36 cellular contexts compared by ENCODE assay signal in the genomic region with DNA sequence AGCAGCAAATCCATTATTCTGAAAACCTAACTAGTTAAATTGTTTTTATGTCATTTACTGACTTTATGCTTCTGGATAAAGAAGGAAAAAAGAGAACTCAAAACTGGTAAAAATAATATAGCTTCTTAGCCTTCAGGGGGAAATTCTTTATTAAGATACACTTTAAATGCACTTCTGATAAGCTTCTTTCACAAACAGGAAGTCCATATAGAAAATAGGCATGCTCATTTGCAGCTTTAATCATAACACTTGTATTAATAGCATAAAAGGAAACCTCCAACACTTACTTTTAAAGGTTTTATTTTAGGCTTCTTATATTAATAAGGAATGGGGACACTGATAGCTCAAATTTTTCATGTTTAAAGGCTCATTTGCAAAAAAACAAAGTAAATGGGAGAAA.
"Had no signal": no experiment of that assay in that cellular context is flagged by ENCODE, and none has a peak within 500 bp of the region (broad histone marks: within the 10 kb centered on the region; RNA-seq: fewer than 3 reads in every experiment).

No MANE protein-coding gene starts in this region.

- H3K4me3 ChIP-seq: MG63 had no signal

- H3K36me3 ChIP-seq: MG63 had no signal

- DNase-seq: Karpas-422, Kasumi-1, MG63, MM.1S, MV-4-11, NCI-H1048, NCI-H1092, NCI-H1092 treated with DMSO at 0.1 percent for 48 hours, NCI-H1105, NCI-H1105 treated with DMSO at 0.1 percent for 48 hours, NCI-H1417, NCI-H1417 treated with DMSO at 0.1 percent for 48 hours, NCI-H1436, NCI-H1436 treated with DMSO at 0.1 percent for 48 hours, NCI-H146, NCI-H1694, NCI-H1694 treated with DMSO at 0.1 percent for 48 hours, NCI-H187, NCI-H187 treated with DMSO at 0.1 percent for 48 hours, NCI-H1930, NCI-H2029, NCI-H2029 treated with DMSO at 0.1 percent for 48 hours, NCI-H2081, NCI-H2081 treated with DMSO at 0.1 percent for 48 hours, NCI-H2107, NCI-H2171, NCI-H2171 treated with DMSO at 0.1 percent for 48 hours, NCI-H2227 treated with DMSO at 0.1 percent for 48 hours, NCI-H226, NCI-H345, NCI-H446, NCI-H446 treated with DMSO at 0.1 percent for 48 hours, NCI-H510A, NCI-H510A treated with DMSO at 0.1 percent for 48 hours, NCI-H524, NCI-H524 treated with DMSO at 0.1 percent for 48 hours had no signal

- H3K27me3 ChIP-seq: MG63 had no signal
